Comparison of ENCODE assay signal across 20 cellular contexts in the genomic region with DNA sequence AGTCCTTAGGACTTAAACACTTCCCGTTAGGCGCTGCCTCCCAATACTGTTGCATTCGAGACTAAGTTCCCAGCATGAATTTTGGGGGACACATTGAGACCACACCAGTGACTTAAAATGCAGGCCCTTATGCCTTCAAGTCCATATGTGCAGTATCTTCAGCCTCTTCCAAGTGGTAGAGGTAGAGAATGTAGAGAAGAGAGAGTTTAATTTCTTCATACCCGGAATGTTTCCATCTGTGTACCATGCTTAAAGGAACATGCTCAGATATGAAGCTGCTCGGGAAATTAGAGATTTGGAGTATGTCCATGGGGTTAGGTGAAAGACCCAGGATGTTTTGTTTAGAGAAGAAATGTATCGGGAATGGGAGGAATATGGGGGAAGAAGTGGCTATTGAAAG. TPM values are rescaled to one million over a fixed set of nuclear protein-coding genes. Genes with fewer than 3 reads are reported as not detected.
DNase-seq lines count a peak whose midpoint lies in the region; ATAC-seq, FAIRE-seq and TF ChIP-seq lines count a peak whose summit lies in the region.
"Had no signal": no experiment of that assay in that cellular context is flagged by ENCODE, and none has a peak within 500 bp of the region (broad histone marks: within the 10 kb centered on the region; RNA-seq: fewer than 3 reads in every experiment).

No MANE protein-coding gene starts in this region.

- no peak overlapping the region for H4K12ac ChIP-seq in trophoblast cell (ENCODE audit: low read depth, low read length)

- TF ChIP-seq CTCF in DND-41 (IDR thresholded peaks at IDR 0.05; ENCODE audit: borderline replicate concordance, extremely low read depth, low read length, poor library complexity, severe bottlenecking) (no peak), RWPE2 (IDR thresholded peaks at IDR 0.05; ENCODE audit: poor library complexity, severe bottlenecking) (no peak)

- DNase-seq in DND-41: no peak
- DNase-seq in RWPE2 (ENCODE audit: low spot score): no peak
- no peak for DNase-seq in trophoblast cell
- no peak for DNase-seq in dedifferentiated amniotic fluid mesenchymal stem cell (ENCODE audit: extremely low spot score)
- DNase-seq in small intestine: no peak
- DNase-seq in naive thymus-derived CD4-positive, alpha-beta T cell: no peak
- DNase-seq: AML-193; Caco-2; CD4-positive, alpha-beta T cell; GDM1; HFFc6 had no signal

- H3K27ac ChIP-seq in DND-41 (ENCODE audit: low read length): no peak overlapping the region
- no peak overlapping the region for H3K27ac ChIP-seq in RWPE2 (ENCODE audit: poor library complexity, severe bottlenecking)
- no peak overlapping the region for H3K27ac ChIP-seq in trophoblast cell (ENCODE audit: low read depth, low read length)
- H3K27ac ChIP-seq in small intestine (ENCODE audit: low read depth in 1 of 2, low read length in 1 of 2): no peak overlapping the region
- H3K27ac ChIP-seq in naive thymus-derived CD4-positive, alpha-beta T cell (ENCODE audit: low read depth, low read length): no peak overlapping the region
- H3K27ac ChIP-seq: A549, C4-2B, HL-60 had no signal

- FAIRE-seq in small intestine (lab: Jason Lieb, UNC): no peak
- FAIRE-seq: A549, D721Med, GM19239, H54 had no signal

- no peak overlapping the region for H4K91ac ChIP-seq in trophoblast cell (ENCODE audit: low read depth, low read length)

- CTCF ChIA-PET in naive thymus-derived CD4-positive, alpha-beta T cell (lab: Charles Lee): no interaction called here

- H2AFZ ChIP-seq in DND-41 (ENCODE audit: low read depth, low read length): no peak overlapping the region
- H2AFZ ChIP-seq in trophoblast cell (ENCODE audit: insufficient read depth, low read length, poor library complexity): no peak overlapping the region
- H2AFZ ChIP-seq: GM23338 had no signal

- H3K27me3 ChIP-seq in DND-41 (ENCODE audit: insufficient read depth, low read length, poor library complexity) (no peaks in the 10 kb centered on the region), RWPE2 (ENCODE audit: insufficient read depth, poor library complexity, severe bottlenecking) (no peaks in the 10 kb centered on the region), trophoblast cell (ENCODE audit: insufficient read depth, low read length) (no peaks in the 10 kb centered on the region), small intestine (ENCODE audit: control insufficient read depth in 2 of 2, insufficient read depth in 2 of 2, low read length in 2 of 2) (no peaks in the 10 kb centered on the region)
- H3K27me3 ChIP-seq in naive thymus-derived CD4-positive, alpha-beta T cell (ENCODE audit: control insufficient read depth in 2 of 2, insufficient read depth in 2 of 2, low read length in 2 of 2): no peaks in the 10 kb centered on the region

- H3K4me2 ChIP-seq in DND-41 (ENCODE audit: insufficient read depth, low read length): no peak overlapping the region
- H3K4me2 ChIP-seq in trophoblast cell (ENCODE audit: low read length): no peak overlapping the region
- H3K4me2 ChIP-seq: A549, GM23338 had no signal

- no peaks in the 10 kb centered on the region for H3K9me3 ChIP-seq in DND-41 (ENCODE audit: insufficient read depth, low read length, severe bottlenecking)
- H3K9me3 ChIP-seq in RWPE2 (ENCODE audit: severe bottlenecking): no peaks in the 10 kb centered on the region
- no peaks in the 10 kb centered on the region for H3K9me3 ChIP-seq in trophoblast cell (ENCODE audit: insufficient read depth, low read depth, low read length)
- no peaks in the 10 kb centered on the region for H3K9me3 ChIP-seq in small intestine (ENCODE audit: control insufficient read depth, low read depth)
- no peaks in the 10 kb centered on the region for H3K9me3 ChIP-seq in naive thymus-derived CD4-positive, alpha-beta T cell (ENCODE audit: control insufficient read depth in 2 of 3, low read length in 3 of 3)
- H3K9me3 ChIP-seq: A549, Caco-2 had no signal

- H3K4me1 Mint-ChIP-seq in naive thymus-derived CD4-positive, alpha-beta T cell: peaks cover 0 to 7% (median 0%) of the 10 kb centered on the region in 7 donors

- no peak overlapping the region for H4K8ac ChIP-seq in trophoblast cell (ENCODE audit: low read depth, low read length)

- peaks cover 0 to 17% (median 13%) of the 10 kb centered on the region in 5 donors for H3K36me3 Mint-ChIP-seq in naive thymus-derived CD4-positive, alpha-beta T cell

- TF ChIP-seq POLR2A in GM19099 (IDR thresholded peaks at IDR 0.05; ENCODE audit: extremely low read depth, insufficient read length, low read depth): peak; percentile 17

- no peak overlapping the region for H2BK120ac ChIP-seq in trophoblast cell (ENCODE audit: insufficient read depth, low read length, poor library complexity)

- H3K4me3 ChIP-seq in DND-41 (ENCODE audit: low read depth in 1 of 2, low read length in 2 of 2) (no peak overlapping the region), RWPE2 (ENCODE audit: severe bottlenecking) (no peak overlapping the region), trophoblast cell (ENCODE audit: low read depth, low read length) (no peak overlapping the region), small intestine (ENCODE audit: low read depth in 1 of 2, low read length in 2 of 2) (no peak overlapping the region)
- no peak overlapping the region for H3K4me3 ChIP-seq in naive thymus-derived CD4-positive, alpha-beta T cell (ENCODE audit: low read length)
- H3K4me3 ChIP-seq: A549, GM23338 had no signal

- ATAC-seq in DND-41 (ENCODE audit: insufficient read depth, low read depth) (0 out of 3 replicates have a peak, but pooled peaks have one; percentile 7), RWPE2 (ENCODE audit: low read depth) (peak; percentile 11; the same call in 2 of the 3 replicates)
- ATAC-seq in naive thymus-derived CD4-positive, alpha-beta T cell: no peak
- ATAC-seq: A549, GM23338, HCT116 had no signal

- no peak overlapping the region for H2BK5ac ChIP-seq in trophoblast cell (ENCODE audit: low read depth, low read length, poor library complexity)

- no peak overlapping the region for H3K18ac ChIP-seq in trophoblast cell (ENCODE audit: low read length)

- H3K9ac ChIP-seq in DND-41 (ENCODE audit: low read depth, low read length) (no peak overlapping the region), trophoblast cell (ENCODE audit: low read length) (no peak overlapping the region)

- 0 out of 2 replicates have a peak, but pooled peaks cover 1% of the 10 kb centered on the region for H3K79me2 ChIP-seq in DND-41 (ENCODE audit: insufficient read depth, low read length)
- no peaks in the 10 kb centered on the region for H3K79me2 ChIP-seq in trophoblast cell (ENCODE audit: control insufficient read depth, insufficient read depth, low read length, poor library complexity)

- H4K20me1 ChIP-seq in DND-41 (ENCODE audit: insufficient read depth, low read length): 0 out of 2 replicates have a peak, but pooled peaks cover under 1% of the 10 kb centered on the region

- H3K79me1 ChIP-seq in trophoblast cell (ENCODE audit: low read length): no peaks in the 10 kb centered on the region

- H3K4me1 ChIP-seq in DND-41 (ENCODE audit: insufficient read depth, low read length) (no peaks in the 10 kb centered on the region), RWPE2 (ENCODE audit: insufficient read depth, poor library complexity, severe bottlenecking) (no peaks in the 10 kb centered on the region), trophoblast cell (ENCODE audit: control insufficient read depth in 1 of 2, insufficient read depth in 2 of 2, low read length in 2 of 2) (no peaks in the 10 kb centered on the region), small intestine (ENCODE audit: control insufficient read depth in 2 of 2, insufficient read depth in 1 of 2, low read depth in 1 of 2, low read length in 1 of 2) (no peaks in the 10 kb centered on the region)
- no peaks in the 10 kb centered on the region for H3K4me1 ChIP-seq in naive thymus-derived CD4-positive, alpha-beta T cell (ENCODE audit: control insufficient read depth in 2 of 2, insufficient read depth in 2 of 2, low read length in 2 of 2)
- H3K4me1 ChIP-seq: A549, Caco-2 had no signal

- H3K27me3 Mint-ChIP-seq in naive thymus-derived CD4-positive, alpha-beta T cell: no peaks in the 10 kb centered on the region
- H3K27me3 Mint-ChIP-seq: CD4-positive, alpha-beta T cell had no signal

- no peak overlapping the region for H2AK5ac ChIP-seq in trophoblast cell (ENCODE audit: low read length)

- 100% methylated on average over 1 of the region's 6 CpGs for WGBS in trophoblast cell (ENCODE audit: extremely low coverage, insufficient coverage, insufficient read length)
- WGBS in small intestine, 3 donors: 92 to 95% (median 93%) methylated on average over 6 of the region's 6 CpGs

- peak overlapping the region in 2 of 9 donors; percentile 8 to 68 for H3K27ac Mint-ChIP-seq in naive thymus-derived CD4-positive, alpha-beta T cell
- H3K27ac Mint-ChIP-seq: CD4-positive, alpha-beta T cell; GM23338; HFFc6 had no signal

- H3K4me3 Mint-ChIP-seq in naive thymus-derived CD4-positive, alpha-beta T cell: no peak overlapping the region
- H3K4me3 Mint-ChIP-seq: CD4-positive, alpha-beta T cell; GM23338; HFFc6 had no signal

- H3K4ac ChIP-seq in trophoblast cell (ENCODE audit: low read depth, low read length): no peak overlapping the region

- H2BK12ac ChIP-seq in trophoblast cell (ENCODE audit: low read length): peak overlapping the region; percentile 31

- H3K36me3 ChIP-seq in DND-41 (ENCODE audit: insufficient read depth, low read length) (peaks cover 45% of the 10 kb centered on the region; the same call in 1 of the 2 replicates), RWPE2 (ENCODE audit: low read depth) (peaks cover 45% of the 10 kb centered on the region), trophoblast cell (ENCODE audit: control insufficient read depth in 1 of 2, insufficient read depth in 2 of 2, low read length in 2 of 2) (peaks cover 0 to 2% of the 10 kb centered on the region in 2 experiments), small intestine (ENCODE audit: control insufficient read depth in 2 of 2, insufficient read depth in 2 of 2, low read length in 2 of 2) (peaks cover 0 to 7% of the 10 kb centered on the region in 2 donors)
- peaks cover 0 to 20% (median 6%) of the 10 kb centered on the region in 3 experiments for H3K36me3 ChIP-seq in naive thymus-derived CD4-positive, alpha-beta T cell (ENCODE audit: control insufficient read depth in 2 of 3, insufficient read depth in 3 of 3, low read length in 3 of 3)

- no peaks in the 10 kb centered on the region for H3K9me3 Mint-ChIP-seq in naive thymus-derived CD4-positive, alpha-beta T cell
- H3K9me3 Mint-ChIP-seq: CD4-positive, alpha-beta T cell; GM23338; HFFc6 had no signal

- POLR2A ChIA-PET in naive thymus-derived CD4-positive, alpha-beta T cell (lab: Charles Lee): no interaction called here

- H3K14ac ChIP-seq in trophoblast cell (ENCODE audit: low read length): no peak overlapping the region

- H3K23ac ChIP-seq in trophoblast cell (ENCODE audit: low read length): no peak overlapping the region

- intact Hi-C loops in naive thymus-derived CD4-positive, alpha-beta T cell (cut with micrococcal nuclease): no loop called here

RNA-seq across cellular contexts. Expression of a gene that starts 12.6 kb away (rescaled TPM):
- polyA plus RNA-seq in trophoblast cell (2013): 52.1 and 53.1 TPM in 2 replicates
- polyA plus RNA-seq in small intestine: 10 to 100 TPM; 12.7 to 98.0 (median 20.0) TPM
- 100 to 1,000 TPM in 3 of 5 experiments, 10 to 100 TPM in 2; 54.7 to 219 (median 116) TPM for total RNA-seq in naive thymus-derived CD4-positive, alpha-beta T cell
- polyA plus RNA-seq in naive thymus-derived CD4-positive, alpha-beta T cell: 100 to 1,000 TPM; 115 to 134 TPM
